ENCODE assay signal across 23 cellular contexts in genomic region chr14:46550836-46551235, GRCh38.
DNase-seq lines count a peak whose midpoint lies in the region; ATAC-seq and FAIRE-seq lines count a peak whose summit lies in the region.
"Had no signal": no experiment of that assay in that cellular context is flagged by ENCODE, and none has a peak within 500 bp of the region (broad histone marks: within the 10 kb centered on the region; RNA-seq: fewer than 3 reads in every experiment).

No MANE protein-coding gene starts in this region.

- peak; percentile 56 for FAIRE-seq in urothelium cell line (lab: Jason Lieb, UNC)
- FAIRE-seq: A549, D721Med, GM12891, GM18507 had no signal

- no peak for ATAC-seq in HG03460 (IDR thresholded peaks at IDR 0.05; ENCODE audit: unreplicated experiment)
- ATAC-seq: A549, GM23338, HCT116 had no signal

- DNase-seq in NCI-H1105 treated with DMSO at 0.1 percent for 48 hours (lab: John Stamatoyannopoulos, UW) = peak; percentile 3
- no peak for DNase-seq in NCI-H1105 (lab: John Stamatoyannopoulos, UW)
- DNase-seq in OCI-M1 (lab: John Stamatoyannopoulos, UW) = peak; percentile 14
- no peak for DNase-seq in urothelium cell line (ENCODE audit: low spot score)
- DNase-seq in NCI-H524 (lab: John Stamatoyannopoulos, UW) = no peak
- DNase-seq: 8988T; ACHN; AML-193; BE2C; CD4-positive, alpha-beta T cell; CD8-positive, alpha-beta memory T cell; DMS 273 treated with DMSO at 0.1 percent for 48 hours; DND-41; EL; GF-D8; H9 had no signal

Comparison
In these comparisons a context has a peak if more than half of its experiments do, and no peak if none do; other contexts are left out.
1. DNase-seq: peak in NCI-H1105 treated with DMSO at 0.1 percent for 48 hours (single experiment) and OCI-M1 (single experiment); none in NCI-H1105 (single experiment), urothelium cell line (single experiment) and NCI-H524 (0 of 2).